ENCODE assay signal across 9 cellular contexts in genomic region chr12:94145231-94145979, GRCh38. TPM values are rescaled to one million over a fixed set of nuclear protein-coding genes. Genes with fewer than 3 reads are reported as not detected.
A peak's percentile ranks its signal among the peaks of the same experiment; 100 is the strongest.
DNase-seq lines count a peak whose midpoint lies in the region; ATAC-seq, FAIRE-seq and TF ChIP-seq lines count a peak whose summit lies in the region.
"Had no signal": no experiment of that assay in that cellular context is flagged by ENCODE, and none has a peak within 500 bp of the region (broad histone marks: within the 10 kb centered on the region; RNA-seq: fewer than 3 reads in every experiment).

No MANE protein-coding gene starts in this region.

- no peak overlapping the region for H3K4me3 Mint-ChIP-seq in glutamatergic neuron (ENCODE audit: unreplicated experiment)

- POLR2A ChIA-PET in AG04449 (lab: Yijun Ruan, JAX) (no interaction called here), SK-N-SH (lab: Yijun Ruan, JAX) (no interaction called here)

- no peaks in the 10 kb centered on the region for H3K9me2 ChIP-seq in SK-N-SH

- H3K9me3 Mint-ChIP-seq in glutamatergic neuron (ENCODE audit: unreplicated experiment): peaks cover 8% of the 10 kb centered on the region

- no peaks in the 10 kb centered on the region for H3K79me2 ChIP-seq in SK-N-SH (ENCODE audit: insufficient read depth)

- no peaks in the 10 kb centered on the region for H3K36me3 Mint-ChIP-seq in glutamatergic neuron (ENCODE audit: unreplicated experiment)

- no peak overlapping the region for H3K9ac ChIP-seq in SK-N-SH

- H3K4me1 ChIP-seq in SK-N-SH (ENCODE audit: control insufficient read depth in 1 of 2, insufficient read depth in 2 of 2, low read depth in 1 of 2, low read length in 1 of 2): peaks cover 0 to 18% of the 10 kb centered on the region in 2 experiments; a peak in 2 of 4 replicates
- peaks cover 20% of the 10 kb centered on the region for H3K4me1 ChIP-seq in body of pancreas

- FAIRE-seq in GM12892 (lab: Jason Lieb, UNC): peak; percentile 36
- FAIRE-seq: keratinocyte had no signal

- intact Hi-C loops in body of pancreas (cut with DNase I): no loop called here

- H3K4me1 Mint-ChIP-seq in glutamatergic neuron (ENCODE audit: low read depth, unreplicated experiment): peaks cover 4% of the 10 kb centered on the region

- TF ChIP-seq POLR2A in GM12892 (IDR thresholded peaks at IDR 0.05; ENCODE audit: low read depth, low read length) (no peak), body of pancreas (IDR thresholded peaks at IDR 0.05) (no peak)

- peak; percentile 72 for TF ChIP-seq RAD21 in SK-N-SH (IDR thresholded peaks at IDR 0.05; ENCODE audit: low read length)

- H4K20me1 ChIP-seq in SK-N-SH (ENCODE audit: insufficient read depth): no peaks in the 10 kb centered on the region

- TF ChIP-seq CTCF in AG04449 (IDR thresholded peaks at IDR 0.05; ENCODE audit: insufficient read depth, low read length, missing control alignments): peak; percentile 31
- TF ChIP-seq CTCF in SK-N-SH (IDR thresholded peaks at IDR 0.05): peak; percentile 50
- TF ChIP-seq CTCF in body of pancreas (IDR thresholded peaks at IDR 0.05): peak in 2 of 7 experiments; percentile 26 to 57
- TF ChIP-seq CTCF in glutamatergic neuron (IDR thresholded peaks at IDR 0.05; ENCODE audit: partially characterized antibody, unreplicated experiment): no peak

- H2AFZ ChIP-seq in SK-N-SH (ENCODE audit: low read depth): no peak overlapping the region

- DNase-seq in AG04449 (ENCODE audit: low read depth, low spot score) (no peak), GM12892 (ENCODE audit: insufficient read length) (no peak), SK-N-SH (peak; percentile 76), hippocampal formation (lab: John Stamatoyannopoulos, UW) (peak; percentile 8 to 54), body of pancreas (no peak), glutamatergic neuron (no peak), NCI-H2107 treated with DMSO at 0.1 percent for 48 hours (lab: John Stamatoyannopoulos, UW; ENCODE audit: unreplicated experiment) (no peak)

- peaks cover 16% of the 10 kb centered on the region for H3K27me3 Mint-ChIP-seq in glutamatergic neuron (ENCODE audit: unreplicated experiment)

- H3F3A ChIP-seq in SK-N-SH (replicated peaks; ENCODE audit: insufficient read depth): no peaks in the 10 kb centered on the region

- 38% methylated on average over 12 of the region's 12 CpGs for WGBS in SK-N-SH (ENCODE audit: low lambda C conversion rate)
- 43 to 55% methylated on average over 12 of the region's 12 CpGs for WGBS in body of pancreas, 2 donors

- no peak overlapping the region for H3K27ac Mint-ChIP-seq in glutamatergic neuron (ENCODE audit: unreplicated experiment)

- TF ChIP-seq EP300 in SK-N-SH (IDR thresholded peaks at IDR 0.05; ENCODE audit: borderline replicate concordance in 1 of 2, low read depth in 1 of 2, low read length in 1 of 2): no peak

- H3K27me3 ChIP-seq in SK-N-SH (ENCODE audit: insufficient read depth) (peaks cover 28% of the 10 kb centered on the region), body of pancreas (peaks cover 0 to 8% of the 10 kb centered on the region in 2 donors)

- H3K4me3 ChIP-seq in AG04449 (ENCODE audit: low read depth, low read length): no peak overlapping the region
- H3K4me3 ChIP-seq in SK-N-SH (ENCODE audit: low read depth in 2 of 2, low read length in 1 of 2): no peak overlapping the region
- H3K4me3 ChIP-seq in body of pancreas: no peak overlapping the region

- H3K4me2 ChIP-seq in SK-N-SH: no peak overlapping the region

- CTCF ChIA-PET in AG04449 (lab: Yijun Ruan, JAX) (interaction anchor here (0.9 to 9.1 kb wide), 14 partner anchors 8 to 389 kb away, joined by 3 to 74 read pairs (median 5); no protein-coding TSS in a partner anchor), SK-N-SH (lab: Yijun Ruan, JAX) (interaction anchor here (0.5 to 5.0 kb wide), 24 partner anchors 11 to 1191 kb away, joined by 3 to 45 read pairs (median 4); no protein-coding TSS in a partner anchor)

- H3K9me3 ChIP-seq in SK-N-SH: no peaks in the 10 kb centered on the region
- no peaks in the 10 kb centered on the region for H3K9me3 ChIP-seq in body of pancreas

- ATAC-seq in GM19351 (IDR thresholded peaks at IDR 0.05; ENCODE audit: unreplicated experiment) (no peak), body of pancreas (no peak)

- H3K36me3 ChIP-seq in SK-N-SH (replicated peaks in 1 of 2; ENCODE audit: control insufficient read depth in 1 of 2, insufficient read depth in 2 of 2, low read length in 1 of 2): no peaks in the 10 kb centered on the region
- no peaks in the 10 kb centered on the region for H3K36me3 ChIP-seq in body of pancreas (replicated peaks in 1 of 2; ENCODE audit: insufficient read depth in 1 of 2, low read depth in 2 of 2)

- H3K27ac ChIP-seq in SK-N-SH (ENCODE audit: low read depth in 2 of 2, low read length in 1 of 2): no peak overlapping the region
- H3K27ac ChIP-seq in body of pancreas: no peak overlapping the region

TF ChIP-seq in SK-N-SH, 30 proteins besides CTCF, POLR2A, EP300 and RAD21:
- TF ChIP-seq FOXJ3 (CRISPR knock-in tag; IDR thresholded peaks at IDR 0.05) (no peak), MXI1 (IDR thresholded peaks at IDR 0.05; ENCODE audit: low read depth, low read length) (no peak), TEAD4 (IDR thresholded peaks at IDR 0.05; ENCODE audit: borderline replicate concordance, insufficient read depth) (no peak), MEF2A (IDR thresholded peaks at IDR 0.05; ENCODE audit: borderline replicate concordance, low read depth) (no peak), GATA2 (CRISPR knock-in tag; IDR thresholded peaks at IDR 0.05) (peak; percentile 44), SMC3 (IDR thresholded peaks at IDR 0.05; ENCODE audit: low read depth, low read length) (peak; percentile 61), GABPA (IDR thresholded peaks at IDR 0.05; ENCODE audit: low read depth) (no peak), RXRA (IDR thresholded peaks at IDR 0.05; ENCODE audit: borderline replicate concordance, low read depth) (no peak), SIN3A (IDR thresholded peaks at IDR 0.05; ENCODE audit: borderline replicate concordance, low read depth, low read length) (no peak), MAX (IDR thresholded peaks at IDR 0.05; ENCODE audit: low read depth) (no peak), NRF1 (IDR thresholded peaks at IDR 0.05; ENCODE audit: low read depth, low read length) (no peak), POLR2AphosphoS5 (IDR thresholded peaks at IDR 0.05; ENCODE audit: low read depth, low read length) (no peak), YY1 (IDR thresholded peaks at IDR 0.05; ENCODE audit: low read depth) (no peak)

RNA-seq across cellular contexts. Expression of gene PLXNC1, which starts 3.0 kb away (rescaled TPM):
- 14.3 TPM for polyA plus RNA-seq in GM12892 (2012; ENCODE audit: missing spikeins)
- 0.23 and 0.28 TPM in 2 replicates for polyA plus RNA-seq in SK-N-SH (2012; rRNA removed)
- polyA plus RNA-seq in SK-N-SH (2012; cell fraction: cytosol; rRNA removed): 0.24 and 0.27 TPM in 2 replicates
- 0.28 and 0.50 TPM in 2 replicates for polyA plus RNA-seq in SK-N-SH (2012; cell fraction: nucleus; rRNA removed)
- total RNA-seq in body of pancreas (1 to 10 TPM; 3.9 to 4.9 TPM), glutamatergic neuron (ENCODE audit: unreplicated experiment) (4.9 TPM)

Comparison
In these comparisons a context has a peak if more than half of its experiments do, and no peak if none do; other contexts are left out.
1. DNase-seq: peak in SK-N-SH (single experiment) and hippocampal formation (2 of 2); none in AG04449 (single experiment), GM12892 (single experiment), body of pancreas (0 of 4), glutamatergic neuron (single experiment) and NCI-H2107 treated with DMSO at 0.1 percent for 48 hours (single experiment).